1 cellular context compared by ENCODE assay signal in genomic region chr3:42803800-42804112, GRCh38.
TF ChIP-seq lines count a peak whose summit lies in the region.

No MANE protein-coding gene starts in this region.

TF ChIP-seq in HepG2, 621 proteins besides CTCF, POLR2A, EP300 and RAD21 (continues in another document):
- TF ChIP-seq ZXDC (CRISPR knock-in tag; IDR thresholded peaks at IDR 0.05) (no peak), MEIS2 (CRISPR knock-in tag; IDR thresholded peaks at IDR 0.05) (0 out of 2 replicates have a peak, but pooled peaks have one; percentile 0), MEIS1 (CRISPR knock-in tag; IDR thresholded peaks at IDR 0.05; ENCODE audit: borderline replicate concordance) (no peak), TEAD3 (CRISPR knock-in tag; optimal IDR thresholded peaks at IDR 0.05; ENCODE audit: borderline replicate concordance) (no peak), ZNF367 (CRISPR knock-in tag; IDR thresholded peaks at IDR 0.05; ENCODE audit: borderline replicate concordance) (no peak), ZNF510 (CRISPR knock-in tag; IDR thresholded peaks at IDR 0.05; ENCODE audit: low read depth) (0 out of 2 replicates have a peak, but pooled peaks have one; percentile 4), ZBTB8A (CRISPR knock-in tag; IDR thresholded peaks at IDR 0.05; ENCODE audit: borderline replicate concordance, low read depth) (peak; percentile 1; the same call in 1 of the 2 replicates), YY1 (IDR thresholded peaks at IDR 0.05; ENCODE audit: insufficient read depth, insufficient replicate concordance, low read depth, low read length) (no peak), ZNF556 (CRISPR knock-in tag; IDR thresholded peaks at IDR 0.05; ENCODE audit: borderline replicate concordance) (0 out of 2 replicates have a peak, but pooled peaks have one; percentile 5), ZNF563 (CRISPR knock-in tag; IDR thresholded peaks at IDR 0.05) (no peak), CENPX (CRISPR knock-in tag; IDR thresholded peaks at IDR 0.05) (no peak), ATM (IDR thresholded peaks at IDR 0.05; ENCODE audit: borderline replicate concordance) (no peak), ZSCAN29 (CRISPR knock-in tag; conservative IDR thresholded peaks at IDR 0.05) (no peak), ZNF333 (CRISPR knock-in tag; IDR thresholded peaks at IDR 0.05; ENCODE audit: borderline replicate concordance) (no peak), ZNF574 (CRISPR knock-in tag; IDR thresholded peaks at IDR 0.05) (no peak), ZBTB1 (CRISPR knock-in tag; IDR thresholded peaks at IDR 0.05; ENCODE audit: borderline replicate concordance) (no peak), HCFC1 (IDR thresholded peaks at IDR 0.05; ENCODE audit: low read depth, low read length) (no peak), ZBTB39 (CRISPR knock-in tag; IDR thresholded peaks at IDR 0.05) (no peak), SNRNP70 (IDR thresholded peaks at IDR 0.05; ENCODE audit: low read depth, low read length) (no peak), RARA (CRISPR knock-in tag; IDR thresholded peaks at IDR 0.05) (peak; percentile 79), AKNA (CRISPR knock-in tag; IDR thresholded peaks at IDR 0.05; ENCODE audit: borderline replicate concordance) (no peak), NFKBIZ (CRISPR knock-in tag; IDR thresholded peaks at IDR 0.05) (0 out of 2 replicates have a peak, but pooled peaks have one; percentile 26), HMGA1 (CRISPR knock-in tag; conservative IDR thresholded peaks at IDR 0.05) (no peak), REXO4 (CRISPR knock-in tag; IDR thresholded peaks at IDR 0.05; ENCODE audit: borderline replicate concordance) (no peak), ZNF558 (CRISPR knock-in tag; IDR thresholded peaks at IDR 0.05; ENCODE audit: borderline replicate concordance) (no peak), SMAD9 (CRISPR knock-in tag; IDR thresholded peaks at IDR 0.05) (no peak; the same call in 1 of the 2 replicates), ZBTB7A (CRISPR knock-in tag; IDR thresholded peaks at IDR 0.05) (no peak), ZIK1 (CRISPR knock-in tag; IDR thresholded peaks at IDR 0.05; ENCODE audit: borderline replicate concordance, low read depth) (no peak), GATAD2A (CRISPR knock-in tag; IDR thresholded peaks at IDR 0.05) (no peak), ZNF30 (CRISPR knock-in tag; IDR thresholded peaks at IDR 0.05) (no peak), ZNF232 (CRISPR knock-in tag; IDR thresholded peaks at IDR 0.05; ENCODE audit: borderline replicate concordance) (no peak; the same call in 1 of the 2 replicates), ZNF749 (CRISPR knock-in tag; IDR thresholded peaks at IDR 0.05; ENCODE audit: borderline replicate concordance) (no peak), ZNF253 (CRISPR knock-in tag; IDR thresholded peaks at IDR 0.05; ENCODE audit: borderline replicate concordance) (no peak)
- TF ChIP-seq, protein P1, sequence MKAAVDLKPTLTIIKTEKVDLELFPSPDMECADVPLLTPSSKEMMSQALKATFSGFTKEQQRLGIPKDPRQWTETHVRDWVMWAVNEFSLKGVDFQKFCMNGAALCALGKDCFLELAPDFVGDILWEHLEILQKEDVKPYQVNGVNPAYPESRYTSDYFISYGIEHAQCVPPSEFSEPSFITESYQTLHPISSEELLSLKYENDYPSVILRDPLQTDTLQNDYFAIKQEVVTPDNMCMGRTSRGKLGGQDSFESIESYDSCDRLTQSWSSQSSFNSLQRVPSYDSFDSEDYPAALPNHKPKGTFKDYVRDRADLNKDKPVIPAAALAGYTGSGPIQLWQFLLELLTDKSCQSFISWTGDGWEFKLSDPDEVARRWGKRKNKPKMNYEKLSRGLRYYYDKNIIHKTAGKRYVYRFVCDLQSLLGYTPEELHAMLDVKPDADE (CRISPR knock-in tag; IDR thresholded peaks at IDR 0.05) = no peak
- TF ChIP-seq, protein P2, sequence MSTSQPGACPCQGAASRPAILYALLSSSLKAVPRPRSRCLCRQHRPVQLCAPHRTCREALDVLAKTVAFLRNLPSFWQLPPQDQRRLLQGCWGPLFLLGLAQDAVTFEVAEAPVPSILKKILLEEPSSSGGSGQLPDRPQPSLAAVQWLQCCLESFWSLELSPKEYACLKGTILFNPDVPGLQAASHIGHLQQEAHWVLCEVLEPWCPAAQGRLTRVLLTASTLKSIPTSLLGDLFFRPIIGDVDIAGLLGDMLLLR (CRISPR knock-in tag; IDR thresholded peaks at IDR 0.05) = no peak; the same call in 1 of the 2 replicates
- TF ChIP-seq, protein P3, sequence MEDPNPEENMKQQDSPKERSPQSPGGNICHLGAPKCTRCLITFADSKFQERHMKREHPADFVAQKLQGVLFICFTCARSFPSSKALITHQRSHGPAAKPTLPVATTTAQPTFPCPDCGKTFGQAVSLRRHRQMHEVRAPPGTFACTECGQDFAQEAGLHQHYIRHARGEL (CRISPR knock-in tag; IDR thresholded peaks at IDR 0.05) = no peak
- TF ChIP-seq, protein P4, sequence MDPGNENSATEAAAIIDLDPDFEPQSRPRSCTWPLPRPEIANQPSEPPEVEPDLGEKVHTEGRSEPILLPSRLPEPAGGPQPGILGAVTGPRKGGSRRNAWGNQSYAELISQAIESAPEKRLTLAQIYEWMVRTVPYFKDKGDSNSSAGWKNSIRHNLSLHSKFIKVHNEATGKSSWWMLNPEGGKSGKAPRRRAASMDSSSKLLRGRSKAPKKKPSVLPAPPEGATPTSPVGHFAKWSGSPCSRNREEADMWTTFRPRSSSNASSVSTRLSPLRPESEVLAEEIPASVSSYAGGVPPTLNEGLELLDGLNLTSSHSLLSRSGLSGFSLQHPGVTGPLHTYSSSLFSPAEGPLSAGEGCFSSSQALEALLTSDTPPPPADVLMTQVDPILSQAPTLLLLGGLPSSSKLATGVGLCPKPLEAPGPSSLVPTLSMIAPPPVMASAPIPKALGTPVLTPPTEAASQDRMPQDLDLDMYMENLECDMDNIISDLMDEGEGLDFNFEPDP (CRISPR knock-in tag; conservative IDR thresholded peaks at IDR 0.05) = no peak
